13 cellular contexts compared by ENCODE assay signal in the genomic region with DNA sequence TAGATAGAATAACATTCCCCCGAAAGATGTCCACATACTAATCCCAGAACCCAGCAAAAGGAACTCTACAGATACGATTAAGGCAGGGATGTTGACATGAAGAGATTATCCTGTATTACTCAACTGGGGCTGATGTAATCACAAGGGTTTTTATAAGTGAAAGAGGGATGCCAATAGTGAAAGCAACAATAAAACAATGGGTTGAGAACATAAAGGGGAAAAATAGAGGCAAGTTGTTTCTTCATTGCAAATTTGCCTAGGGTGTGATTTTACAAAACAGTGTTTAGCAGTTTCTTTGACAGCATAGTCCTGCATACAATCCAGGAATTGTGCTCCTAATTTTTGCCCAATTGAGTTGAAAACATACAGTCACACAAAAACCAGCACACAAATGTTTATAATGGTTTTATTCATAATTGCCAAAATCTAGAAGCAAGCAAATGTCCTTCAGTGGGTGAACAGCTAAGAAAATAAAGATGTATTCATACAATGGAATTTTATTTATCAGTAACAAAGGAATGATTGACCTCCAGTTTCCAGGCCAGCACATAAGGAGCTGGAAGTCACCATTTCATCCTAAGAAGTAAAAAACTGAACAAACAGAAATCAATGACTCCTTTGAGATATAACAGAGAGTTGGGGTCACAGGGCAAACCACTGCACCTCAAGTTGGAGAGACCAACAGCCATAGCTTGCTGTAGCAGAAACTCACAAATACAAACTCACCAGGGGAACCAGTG.
A peak's percentile ranks its signal among the peaks of the same experiment; 100 is the strongest.
DNase-seq lines count a peak whose midpoint lies in the region; ATAC-seq, FAIRE-seq and TF ChIP-seq lines count a peak whose summit lies in the region.
"Had no signal": no experiment of that assay in that cellular context is flagged by ENCODE, and none has a peak within 500 bp of the region (broad histone marks: within the 10 kb centered on the region; RNA-seq: fewer than 3 reads in every experiment).

No MANE protein-coding gene starts in this region.

- H3K9me1 ChIP-seq in K562 (ENCODE audit: control insufficient read depth, insufficient read depth, low read length): no peaks in the 10 kb centered on the region

- no peaks in the 10 kb centered on the region for H3K79me2 ChIP-seq in K562 (ENCODE audit: control insufficient read depth, insufficient read depth, low read length)

- H3K27ac Mint-ChIP-seq in natural killer cell treated with Interleukin-12 subunit alpha and Interleukin-12 subunit beta and Interleukin-15 and Interleukin-18, amount 100 ng/mL, for 72 hours: peak overlapping the region in 1 of 2 donors; percentile 21
- H3K27ac Mint-ChIP-seq in natural killer cell (peak overlapping the region in 1 of 2 donors; percentile 19), glutamatergic neuron (ENCODE audit: unreplicated experiment) (no peak overlapping the region)
- H3K27ac Mint-ChIP-seq: stimulated activated naive CD8-positive, alpha-beta T cell treated with anti-CD3 and anti-CD28 coated beads, Interleukin-15, Interleukin-2, amounts not matched to agents 100 ng/mL and 50 ng/mL, for 24 hours had no signal

- no peak overlapping the region for H2AFZ ChIP-seq in K562 (ENCODE audit: low read depth, low read length)

- no peaks in the 10 kb centered on the region for H3K4me1 ChIP-seq in K562 (replicated peaks in 1 of 2; ENCODE audit: control insufficient read depth in 2 of 2, insufficient read depth in 2 of 2, low read length in 2 of 2)

- no peaks in the 10 kb centered on the region for H3K27me3 ChIP-seq in K562 (ENCODE audit: control insufficient read depth in 2 of 2, insufficient read depth in 2 of 2, low read length in 2 of 2)

- no peaks in the 10 kb centered on the region for H3K9me3 ChIP-seq in K562 (replicated peaks; ENCODE audit: control insufficient read depth, insufficient read depth, low read depth, low read length)

- intact Hi-C loops in natural killer cell (cut with micrococcal nuclease) (no loop called here), K562 (cut with micrococcal nuclease) (no loop called here), left ventricle myocardium superior (cut with micrococcal nuclease) (no loop called here)

- POLR2A ChIA-PET in K562 (lab: Yijun Ruan, JAX): no interaction called here

- H3K9ac ChIP-seq in K562 (ENCODE audit: insufficient read depth in 1 of 2, low read depth in 2 of 2, low read length in 2 of 2): no peak overlapping the region

- TF ChIP-seq RAD21 in K562 (CRISPR knock-in tag; conservative IDR thresholded peaks at IDR 0.05 in 1 of 2, IDR thresholded peaks at IDR 0.05 in 1 of 2): no peak

- no peak overlapping the region for H3K4me3 Mint-ChIP-seq in natural killer cell treated with Interleukin-12 subunit alpha and Interleukin-12 subunit beta and Interleukin-15 and Interleukin-18, amount 100 ng/mL, for 72 hours
- H3K4me3 Mint-ChIP-seq in natural killer cell: no peak overlapping the region
- no peak overlapping the region for H3K4me3 Mint-ChIP-seq in glutamatergic neuron (ENCODE audit: unreplicated experiment)
- H3K4me3 Mint-ChIP-seq: central memory CD8-positive, alpha-beta T cell; stimulated activated naive CD8-positive, alpha-beta T cell treated with anti-CD3 and anti-CD28 coated beads, Interleukin-15, Interleukin-2, amounts not matched to agents 100 ng/mL and 50 ng/mL, for 24 hours had no signal

- H3K27ac ChIP-seq in K562 (ENCODE audit: extremely low read depth, low read depth, low read length): no peak overlapping the region
- H3K27ac ChIP-seq: C4-2B had no signal

- H3K27me3 Mint-ChIP-seq in natural killer cell treated with Interleukin-12 subunit alpha and Interleukin-12 subunit beta and Interleukin-15 and Interleukin-18, amount 100 ng/mL, for 72 hours: no peaks in the 10 kb centered on the region
- H3K27me3 Mint-ChIP-seq in natural killer cell (ENCODE audit: low read depth in 2 of 2): no peaks in the 10 kb centered on the region
- H3K27me3 Mint-ChIP-seq in glutamatergic neuron (ENCODE audit: unreplicated experiment): no peaks in the 10 kb centered on the region
- H3K27me3 Mint-ChIP-seq: central memory CD8-positive, alpha-beta T cell; stimulated activated naive CD8-positive, alpha-beta T cell treated with anti-CD3 and anti-CD28 coated beads, Interleukin-15, Interleukin-2, amounts not matched to agents 100 ng/mL and 50 ng/mL, for 24 hours had no signal

- no peak for TF ChIP-seq CTCF in natural killer cell (IDR thresholded peaks at IDR 0.05)
- no peak for TF ChIP-seq CTCF in K562 (IDR thresholded peaks at IDR 0.05 in 2 of 3, conservative IDR thresholded peaks at IDR 0.05 in 1 of 3; ENCODE audit: insufficient read depth in 2 of 3, low read depth in 1 of 3, low read length in 3 of 3)
- no peak for TF ChIP-seq CTCF in glutamatergic neuron (IDR thresholded peaks at IDR 0.05; ENCODE audit: partially characterized antibody, unreplicated experiment)

- in situ Hi-C loops in K562 (cut with MboI): no loop called here

- FAIRE-seq in K562 (lab: Jason Lieb, UNC): no peak
- FAIRE-seq: kidney had no signal

- H4K20me1 ChIP-seq in K562 (replicated peaks; ENCODE audit: control insufficient read depth, insufficient read depth, low read length): no peaks in the 10 kb centered on the region

- peak; percentile 52 to 79 for ATAC-seq in natural killer cell treated with Interleukin-12 subunit alpha and Interleukin-12 subunit beta and Interleukin-15 and Interleukin-18, amount 100 ng/mL, for 72 hours
- ATAC-seq in natural killer cell (no peak), K562 (no peak), left ventricle myocardium superior (peak; percentile 89), GM21515 (IDR thresholded peaks at IDR 0.05; ENCODE audit: unreplicated experiment) (no peak)

- no peaks in the 10 kb centered on the region for H3K9me3 Mint-ChIP-seq in natural killer cell treated with Interleukin-12 subunit alpha and Interleukin-12 subunit beta and Interleukin-15 and Interleukin-18, amount 100 ng/mL, for 72 hours
- H3K9me3 Mint-ChIP-seq in natural killer cell (peaks cover 0 to 2% of the 10 kb centered on the region in 2 donors), glutamatergic neuron (ENCODE audit: unreplicated experiment) (no peaks in the 10 kb centered on the region)
- H3K9me3 Mint-ChIP-seq: central memory CD8-positive, alpha-beta T cell had no signal

- no peak for TF ChIP-seq POLR2A in K562 (conservative IDR thresholded peaks at IDR 0.05)

- no TSS peak for BruUV-seq in K562 (replicated peaks; lab: Mats Ljungman, UMichigan)

- no peak overlapping the region for H3K4me2 ChIP-seq in K562 (ENCODE audit: insufficient read depth, low read length)

- no peak for DNase-seq in natural killer cell treated with Interleukin-12 subunit alpha and Interleukin-12 subunit beta and Interleukin-15 and Interleukin-18, amount 100 ng/mL, for 72 hours (ENCODE audit: low spot score)
- no peak for DNase-seq in natural killer cell
- DNase-seq in K562 (ENCODE audit: extremely low read depth in 1 of 4, low spot score in 3 of 4): no peak
- DNase-seq in left ventricle myocardium superior: no peak
- DNase-seq in glutamatergic neuron: no peak
- no peak for DNase-seq in T1000 (lab: John Stamatoyannopoulos, UW)
- DNase-seq in stimulated activated CD4-positive, alpha-beta T cell treated with anti-CD3 and anti-CD28 coated beads, Interleukin-1b, Interleukin-23, amount 100 ng/mL, for 48 hours: no peak
- DNase-seq: activated CD4-positive, alpha-beta T cell treated with anti-CD3 and anti-CD28 coated beads for 4 hours; kidney had no signal

- 43% methylated on average over 2 of the region's 2 CpGs for WGBS in K562 (ENCODE audit: insufficient coverage, low coverage, missing lambda C conversion rate)

- peaks cover 31% of the 10 kb centered on the region for H3K36me3 Mint-ChIP-seq in natural killer cell treated with Interleukin-12 subunit alpha and Interleukin-12 subunit beta and Interleukin-15 and Interleukin-18, amount 100 ng/mL, for 72 hours
- peaks cover 28% of the 10 kb centered on the region for H3K36me3 Mint-ChIP-seq in natural killer cell
- H3K36me3 Mint-ChIP-seq in glutamatergic neuron (ENCODE audit: unreplicated experiment): no peaks in the 10 kb centered on the region

- H3K36me3 ChIP-seq in K562 (ENCODE audit: control insufficient read depth, insufficient read depth, low read length): peaks cover 15% of the 10 kb centered on the region; the same call in 1 of the 3 replicates

- H3K4me1 Mint-ChIP-seq in natural killer cell treated with Interleukin-12 subunit alpha and Interleukin-12 subunit beta and Interleukin-15 and Interleukin-18, amount 100 ng/mL, for 72 hours (ENCODE audit: low read depth in 2 of 2): peaks cover 13 to 14% of the 10 kb centered on the region in 2 donors
- H3K4me1 Mint-ChIP-seq in natural killer cell: peaks cover 6 to 27% of the 10 kb centered on the region in 2 donors
- H3K4me1 Mint-ChIP-seq in glutamatergic neuron (ENCODE audit: low read depth, unreplicated experiment): no peaks in the 10 kb centered on the region

- no peak for TF ChIP-seq EP300 in K562 (IDR thresholded peaks at IDR 0.05; ENCODE audit: low read length)

- no peak overlapping the region for H3K4me3 ChIP-seq in K562

- CTCF ChIA-PET in K562 (lab: Yijun Ruan, JAX; ENCODE audit: low intra/inter-chr PET ratio): no interaction called here

TF ChIP-seq in K562, 482 proteins besides CTCF, POLR2A, EP300 and RAD21 (continues in another document):
- peak in 1 of 2 experiments; percentile 45; a peak in 1 of 4 replicates for TF ChIP-seq TRIM24 (IDR thresholded peaks at IDR 0.05)
- TF ChIP-seq CEBPB (tag; IDR thresholded peaks at IDR 0.05): peak; percentile 40; the same call in 1 of the 2 replicates
- TF ChIP-seq, protein P1, sequence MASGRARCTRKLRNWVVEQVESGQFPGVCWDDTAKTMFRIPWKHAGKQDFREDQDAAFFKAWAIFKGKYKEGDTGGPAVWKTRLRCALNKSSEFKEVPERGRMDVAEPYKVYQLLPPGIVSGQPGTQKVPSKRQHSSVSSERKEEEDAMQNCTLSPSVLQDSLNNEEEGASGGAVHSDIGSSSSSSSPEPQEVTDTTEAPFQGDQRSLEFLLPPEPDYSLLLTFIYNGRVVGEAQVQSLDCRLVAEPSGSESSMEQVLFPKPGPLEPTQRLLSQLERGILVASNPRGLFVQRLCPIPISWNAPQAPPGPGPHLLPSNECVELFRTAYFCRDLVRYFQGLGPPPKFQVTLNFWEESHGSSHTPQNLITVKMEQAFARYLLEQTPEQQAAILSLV (tag; IDR thresholded peaks at IDR 0.05): no peak
- TF ChIP-seq ZNF263 (CRISPR knock-in tag; IDR thresholded peaks at IDR 0.05; ENCODE audit: borderline replicate concordance): no peak
- TF ChIP-seq, protein P2, sequence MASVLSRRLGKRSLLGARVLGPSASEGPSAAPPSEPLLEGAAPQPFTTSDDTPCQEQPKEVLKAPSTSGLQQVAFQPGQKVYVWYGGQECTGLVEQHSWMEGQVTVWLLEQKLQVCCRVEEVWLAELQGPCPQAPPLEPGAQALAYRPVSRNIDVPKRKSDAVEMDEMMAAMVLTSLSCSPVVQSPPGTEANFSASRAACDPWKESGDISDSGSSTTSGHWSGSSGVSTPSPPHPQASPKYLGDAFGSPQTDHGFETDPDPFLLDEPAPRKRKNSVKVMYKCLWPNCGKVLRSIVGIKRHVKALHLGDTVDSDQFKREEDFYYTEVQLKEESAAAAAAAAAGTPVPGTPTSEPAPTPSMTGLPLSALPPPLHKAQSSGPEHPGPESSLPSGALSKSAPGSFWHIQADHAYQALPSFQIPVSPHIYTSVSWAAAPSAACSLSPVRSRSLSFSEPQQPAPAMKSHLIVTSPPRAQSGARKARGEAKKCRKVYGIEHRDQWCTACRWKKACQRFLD (CRISPR knock-in tag; IDR thresholded peaks at IDR 0.05): no peak
- TF ChIP-seq NR2C1 (IDR thresholded peaks at IDR 0.05): no peak
- no peak for TF ChIP-seq NR2C1 (tag; IDR thresholded peaks at IDR 0.05)

Comparison
In these comparisons a context has a peak if more than half of its experiments do, and no peak if none do; other contexts are left out.
1. ATAC-seq: peak in natural killer cell treated with Interleukin-12 subunit alpha and Interleukin-12 subunit beta and Interleukin-15 and Interleukin-18, amount 100 ng/mL, for 72 hours (2 of 2) and left ventricle myocardium superior (single experiment); none in natural killer cell (0 of 3), K562 (single experiment) and GM21515 (single experiment).